21 cellular contexts compared by ENCODE assay signal in genomic region chr6:144688713-144689112, GRCh38.
DNase-seq lines count a peak whose midpoint lies in the region; ATAC-seq and TF ChIP-seq lines count a peak whose summit lies in the region.
"Had no signal": no experiment of that assay in that cellular context is flagged by ENCODE, and none has a peak within 500 bp of the region (broad histone marks: within the 10 kb centered on the region; RNA-seq: fewer than 3 reads in every experiment).

No MANE protein-coding gene starts in this region.

- peaks cover 11% of the 10 kb centered on the region for H3K4me1 Mint-ChIP-seq in stimulated activated naive CD8-positive, alpha-beta T cell treated with anti-CD3 and anti-CD28 coated beads, Interleukin-15, amount 100 ng/mL, for 72 hours
- H3K4me1 Mint-ChIP-seq in natural killer cell = peaks cover 84 to 85% of the 10 kb centered on the region in 2 donors
- peaks cover 32% of the 10 kb centered on the region for H3K4me1 Mint-ChIP-seq in stimulated activated effector memory CD8-positive, alpha-beta T cell treated with anti-CD3 and anti-CD28 coated beads, Interleukin-12 subunit alpha, Interleukin-12 subunit beta, amount 100 ng/mL, for 72 hours

- intact Hi-C loops in natural killer cell (cut with micrococcal nuclease) = no loop called here
- intact Hi-C loops in vagina (cut with DNase I) = no loop called here

- peak; percentile 35 for ATAC-seq in stimulated activated naive CD8-positive, alpha-beta T cell treated with anti-CD3 and anti-CD28 coated beads, Interleukin-15, amount 100 ng/mL, for 72 hours
- no peak for ATAC-seq in stimulated activated naive CD8-positive, alpha-beta T cell treated with anti-CD3 and anti-CD28 coated beads, Interleukin-15, Interleukin-2, amounts not matched to agents 100 U/mL and 50 U/mL, for 24 hours
- no peak for ATAC-seq in natural killer cell
- peak; percentile 39 for ATAC-seq in stimulated activated effector memory CD8-positive, alpha-beta T cell treated with anti-CD3 and anti-CD28 coated beads, Interleukin-12 subunit alpha, Interleukin-12 subunit beta, amount 100 ng/mL, for 72 hours
- ATAC-seq: A549 had no signal

- no peaks in the 10 kb centered on the region for H3K27me3 ChIP-seq in vagina
- H3K27me3 ChIP-seq: BE2C; BLaER1 treated with 17β-estradiol and CSF1 and Interleukin-3, amounts not matched to agents 10 nM and 100 nM had no signal

- no peak for DNase-seq in stimulated activated naive CD8-positive, alpha-beta T cell treated with anti-CD3 and anti-CD28 coated beads, Interleukin-15, amount 100 ng/mL, for 72 hours
- no peak for DNase-seq in stimulated activated naive CD8-positive, alpha-beta T cell treated with anti-CD3 and anti-CD28 coated beads, Interleukin-15, Interleukin-2, amounts not matched to agents 100 U/mL and 50 U/mL, for 24 hours
- DNase-seq in natural killer cell (no peak), vagina (ENCODE audit: extremely low spot score in 2 of 2) (no peak), GF-D8 (lab: John Stamatoyannopoulos, UW) (no peak)
- no peak for DNase-seq in stimulated activated effector memory CD8-positive, alpha-beta T cell treated with anti-CD3 and anti-CD28 coated beads, Interleukin-12 subunit alpha, Interleukin-12 subunit beta, amount 100 ng/mL, for 72 hours (ENCODE audit: low spot score in 2 of 2)
- DNase-seq: 8988T; ACHN; AML-193; BE2C; CD4-positive, alpha-beta T cell; CD8-positive, alpha-beta memory T cell; DMS 273 treated with DMSO at 0.1 percent for 48 hours; DMS79; EL; GDM1; GOT3; HCEC 1CT had no signal

- TF ChIP-seq POLR2A in vagina (IDR thresholded peaks at IDR 0.05) = no peak

- peaks cover 5% of the 10 kb centered on the region for H3K9me3 ChIP-seq in vagina
- H3K9me3 ChIP-seq: A549 had no signal

- H3K4me3 Mint-ChIP-seq in stimulated activated naive CD8-positive, alpha-beta T cell treated with anti-CD3 and anti-CD28 coated beads, Interleukin-15, amount 100 ng/mL, for 72 hours = no peak overlapping the region
- no peak overlapping the region for H3K4me3 Mint-ChIP-seq in natural killer cell
- no peak overlapping the region for H3K4me3 Mint-ChIP-seq in stimulated activated effector memory CD8-positive, alpha-beta T cell treated with anti-CD3 and anti-CD28 coated beads, Interleukin-12 subunit alpha, Interleukin-12 subunit beta, amount 100 ng/mL, for 72 hours
- H3K4me3 Mint-ChIP-seq: CD14-positive monocyte; CD4-positive, alpha-beta T cell had no signal

- TF ChIP-seq CTCF in natural killer cell (IDR thresholded peaks at IDR 0.05) (no peak), vagina (IDR thresholded peaks at IDR 0.05) (no peak)

- H3K36me3 ChIP-seq in vagina = peaks cover 0 to 15% of the 10 kb centered on the region in 2 donors
- H3K36me3 ChIP-seq: BE2C had no signal

- H3K4me1 ChIP-seq in vagina = no peaks in the 10 kb centered on the region
- H3K4me1 ChIP-seq: A549; BE2C; BLaER1 treated with 17β-estradiol and CSF1 and Interleukin-3, amounts not matched to agents 10 nM and 100 nM had no signal

- H3K27me3 Mint-ChIP-seq in stimulated activated naive CD8-positive, alpha-beta T cell treated with anti-CD3 and anti-CD28 coated beads, Interleukin-15, amount 100 ng/mL, for 72 hours = no peaks in the 10 kb centered on the region
- no peaks in the 10 kb centered on the region for H3K27me3 Mint-ChIP-seq in natural killer cell (ENCODE audit: low read depth in 2 of 2)
- H3K27me3 Mint-ChIP-seq: CD4-positive, alpha-beta T cell; CD8-positive, alpha-beta memory T cell had no signal

- no peak overlapping the region for H3K4me3 ChIP-seq in vagina
- H3K4me3 ChIP-seq: A549; BLaER1 treated with 17β-estradiol and CSF1 and Interleukin-3, amounts not matched to agents 10 nM and 100 nM had no signal

- peaks cover 39% of the 10 kb centered on the region for H3K36me3 Mint-ChIP-seq in natural killer cell
- peaks cover 11% of the 10 kb centered on the region for H3K36me3 Mint-ChIP-seq in stimulated activated effector memory CD8-positive, alpha-beta T cell treated with anti-CD3 and anti-CD28 coated beads, Interleukin-12 subunit alpha, Interleukin-12 subunit beta, amount 100 ng/mL, for 72 hours

- no peak overlapping the region for H3K27ac ChIP-seq in vagina
- H3K27ac ChIP-seq: A549; BLaER1 treated with 17β-estradiol and CSF1 and Interleukin-3, amounts not matched to agents 10 nM and 100 nM had no signal

- H3K9me3 Mint-ChIP-seq in stimulated activated naive CD8-positive, alpha-beta T cell treated with anti-CD3 and anti-CD28 coated beads, Interleukin-15, amount 100 ng/mL, for 72 hours = peaks cover 37 to 48% of the 10 kb centered on the region in 2 donors
- peaks cover 4 to 13% of the 10 kb centered on the region in 2 donors for H3K9me3 Mint-ChIP-seq in natural killer cell
- H3K9me3 Mint-ChIP-seq in stimulated activated effector memory CD8-positive, alpha-beta T cell treated with anti-CD3 and anti-CD28 coated beads, Interleukin-12 subunit alpha, Interleukin-12 subunit beta, amount 100 ng/mL, for 72 hours = peaks cover 19% of the 10 kb centered on the region

- no peak overlapping the region for H3K27ac Mint-ChIP-seq in stimulated activated naive CD8-positive, alpha-beta T cell treated with anti-CD3 and anti-CD28 coated beads, Interleukin-15, amount 100 ng/mL, for 72 hours
- H3K27ac Mint-ChIP-seq in natural killer cell = peak overlapping the region; percentile 30 to 74
- H3K27ac Mint-ChIP-seq in stimulated activated effector memory CD8-positive, alpha-beta T cell treated with anti-CD3 and anti-CD28 coated beads, Interleukin-12 subunit alpha, Interleukin-12 subunit beta, amount 100 ng/mL, for 72 hours = no peak overlapping the region
- H3K27ac Mint-ChIP-seq: CD4-positive, alpha-beta T cell had no signal

Comparison
In these comparisons a context has a peak if more than half of its experiments do, and no peak if none do; other contexts are left out.
1. ATAC-seq: peak in stimulated activated naive CD8-positive, alpha-beta T cell treated with anti-CD3 and anti-CD28 coated beads, Interleukin-15, amount 100 ng/mL, for 72 hours (single experiment) and stimulated activated effector memory CD8-positive, alpha-beta T cell treated with anti-CD3 and anti-CD28 coated beads, Interleukin-12 subunit alpha, Interleukin-12 subunit beta, amount 100 ng/mL, for 72 hours (single experiment); none in stimulated activated naive CD8-positive, alpha-beta T cell treated with anti-CD3 and anti-CD28 coated beads, Interleukin-15, Interleukin-2, amounts not matched to agents 100 U/mL and 50 U/mL, for 24 hours (single experiment) and natural killer cell (0 of 3).
2. H3K27ac Mint-ChIP-seq: peak in natural killer cell (2 of 2); none in stimulated activated naive CD8-positive, alpha-beta T cell treated with anti-CD3 and anti-CD28 coated beads, Interleukin-15, amount 100 ng/mL, for 72 hours (0 of 2) and stimulated activated effector memory CD8-positive, alpha-beta T cell treated with anti-CD3 and anti-CD28 coated beads, Interleukin-12 subunit alpha, Interleukin-12 subunit beta, amount 100 ng/mL, for 72 hours (single experiment).